ENCODE assay signal across 1 cellular context in the genomic region with DNA sequence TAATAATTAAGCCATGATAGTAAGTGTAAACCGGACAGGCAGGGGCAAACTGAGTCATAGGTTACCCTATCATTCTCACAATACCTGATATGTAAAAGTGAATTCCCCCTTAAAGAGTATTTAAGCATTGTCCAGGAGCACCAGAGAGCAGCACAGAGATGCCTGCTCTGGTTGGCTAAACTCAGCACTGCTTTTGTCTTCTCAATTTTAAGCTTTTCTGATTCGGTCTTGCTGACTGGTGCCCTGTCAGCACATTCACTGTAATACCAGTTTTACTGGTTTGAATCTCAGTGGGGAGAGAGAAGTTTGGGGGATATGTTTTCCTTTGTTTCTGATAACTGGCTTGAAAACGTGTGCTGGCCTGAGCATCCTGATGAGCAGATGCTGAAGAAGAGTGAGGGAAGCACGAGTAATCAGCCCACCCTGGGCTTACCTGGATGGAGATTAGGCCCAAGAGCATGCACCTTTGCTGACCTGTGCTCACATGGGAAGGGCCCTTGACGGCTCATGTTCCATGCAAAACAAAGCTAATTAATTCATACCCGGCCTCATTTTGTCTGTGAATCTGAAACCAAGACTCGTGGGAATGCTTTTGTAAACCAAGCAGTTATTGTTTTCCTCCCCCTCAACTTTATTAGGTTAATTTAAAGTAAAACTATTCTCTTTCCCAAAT.
TF ChIP-seq lines count a peak whose summit lies in the region.

No MANE protein-coding gene starts in this region.

TF ChIP-seq in GM12878, 131 proteins besides CTCF, POLR2A, EP300 and RAD21:
- TF ChIP-seq LARP7 (IDR thresholded peaks at IDR 0.05): no peak
- TF ChIP-seq DPF2 (IDR thresholded peaks at IDR 0.05): 0 out of 2 replicates have a peak, but pooled peaks have one; percentile 14
- TF ChIP-seq EGR1 (IDR thresholded peaks at IDR 0.05; ENCODE audit: borderline replicate concordance in 1 of 2, low read depth in 2 of 2, low read length in 2 of 2): no peak
- TF ChIP-seq, protein P1, sequence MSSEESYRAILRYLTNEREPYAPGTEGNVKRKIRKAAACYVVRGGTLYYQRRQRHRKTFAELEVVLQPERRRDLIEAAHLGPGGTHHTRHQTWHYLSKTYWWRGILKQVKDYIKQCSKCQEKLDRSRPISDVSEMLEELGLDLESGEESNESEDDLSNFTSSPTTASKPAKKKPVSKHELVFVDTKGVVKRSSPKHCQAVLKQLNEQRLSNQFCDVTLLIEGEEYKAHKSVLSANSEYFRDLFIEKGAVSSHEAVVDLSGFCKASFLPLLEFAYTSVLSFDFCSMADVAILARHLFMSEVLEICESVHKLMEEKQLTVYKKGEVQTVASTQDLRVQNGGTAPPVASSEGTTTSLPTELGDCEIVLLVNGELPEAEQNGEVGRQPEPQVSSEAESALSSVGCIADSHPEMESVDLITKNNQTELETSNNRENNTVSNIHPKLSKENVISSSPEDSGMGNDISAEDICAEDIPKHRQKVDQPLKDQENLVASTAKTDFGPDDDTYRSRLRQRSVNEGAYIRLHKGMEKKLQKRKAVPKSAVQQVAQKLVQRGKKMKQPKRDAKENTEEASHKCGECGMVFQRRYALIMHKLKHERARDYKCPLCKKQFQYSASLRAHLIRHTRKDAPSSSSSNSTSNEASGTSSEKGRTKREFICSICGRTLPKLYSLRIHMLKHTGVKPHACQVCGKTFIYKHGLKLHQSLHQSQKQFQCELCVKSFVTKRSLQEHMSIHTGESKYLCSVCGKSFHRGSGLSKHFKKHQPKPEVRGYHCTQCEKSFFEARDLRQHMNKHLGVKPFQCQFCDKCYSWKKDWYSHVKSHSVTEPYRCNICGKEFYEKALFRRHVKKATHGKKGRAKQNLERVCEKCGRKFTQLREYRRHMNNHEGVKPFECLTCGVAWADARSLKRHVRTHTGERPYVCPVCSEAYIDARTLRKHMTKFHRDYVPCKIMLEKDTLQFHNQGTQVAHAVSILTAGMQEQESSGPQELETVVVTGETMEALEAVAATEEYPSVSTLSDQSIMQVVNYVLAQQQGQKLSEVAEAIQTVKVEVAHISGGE (CRISPR knock-in tag; IDR thresholded peaks at IDR 0.05): no peak
- TF ChIP-seq SIN3A (IDR thresholded peaks at IDR 0.05; ENCODE audit: low read depth, low read length): no peak
